ENCODE assay signal across 1 cellular context in genomic region chr9:19247420-19247819, GRCh38.
TF ChIP-seq lines count a peak whose summit lies in the region.

No MANE protein-coding gene starts in this region.

TF ChIP-seq in neural cell, 6 proteins besides CTCF, POLR2A, EP300 and RAD21:
- TF ChIP-seq, protein P1, sequence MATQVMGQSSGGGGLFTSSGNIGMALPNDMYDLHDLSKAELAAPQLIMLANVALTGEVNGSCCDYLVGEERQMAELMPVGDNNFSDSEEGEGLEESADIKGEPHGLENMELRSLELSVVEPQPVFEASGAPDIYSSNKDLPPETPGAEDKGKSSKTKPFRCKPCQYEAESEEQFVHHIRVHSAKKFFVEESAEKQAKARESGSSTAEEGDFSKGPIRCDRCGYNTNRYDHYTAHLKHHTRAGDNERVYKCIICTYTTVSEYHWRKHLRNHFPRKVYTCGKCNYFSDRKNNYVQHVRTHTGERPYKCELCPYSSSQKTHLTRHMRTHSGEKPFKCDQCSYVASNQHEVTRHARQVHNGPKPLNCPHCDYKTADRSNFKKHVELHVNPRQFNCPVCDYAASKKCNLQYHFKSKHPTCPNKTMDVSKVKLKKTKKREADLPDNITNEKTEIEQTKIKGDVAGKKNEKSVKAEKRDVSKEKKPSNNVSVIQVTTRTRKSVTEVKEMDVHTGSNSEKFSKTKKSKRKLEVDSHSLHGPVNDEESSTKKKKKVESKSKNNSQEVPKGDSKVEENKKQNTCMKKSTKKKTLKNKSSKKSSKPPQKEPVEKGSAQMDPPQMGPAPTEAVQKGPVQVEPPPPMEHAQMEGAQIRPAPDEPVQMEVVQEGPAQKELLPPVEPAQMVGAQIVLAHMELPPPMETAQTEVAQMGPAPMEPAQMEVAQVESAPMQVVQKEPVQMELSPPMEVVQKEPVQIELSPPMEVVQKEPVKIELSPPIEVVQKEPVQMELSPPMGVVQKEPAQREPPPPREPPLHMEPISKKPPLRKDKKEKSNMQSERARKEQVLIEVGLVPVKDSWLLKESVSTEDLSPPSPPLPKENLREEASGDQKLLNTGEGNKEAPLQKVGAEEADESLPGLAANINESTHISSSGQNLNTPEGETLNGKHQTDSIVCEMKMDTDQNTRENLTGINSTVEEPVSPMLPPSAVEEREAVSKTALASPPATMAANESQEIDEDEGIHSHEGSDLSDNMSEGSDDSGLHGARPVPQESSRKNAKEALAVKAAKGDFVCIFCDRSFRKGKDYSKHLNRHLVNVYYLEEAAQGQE (IDR thresholded peaks at IDR 0.05; ENCODE audit: borderline replicate concordance) = no peak
- TF ChIP-seq MXI1 (conservative IDR thresholded peaks at IDR 0.05; ENCODE audit: poor library complexity, severe bottlenecking) (no peak), TAF1 (IDR thresholded peaks at IDR 0.05; ENCODE audit: low read depth) (no peak), SMC3 (conservative IDR thresholded peaks at IDR 0.05; ENCODE audit: poor library complexity) (no peak), EZH2 (IDR thresholded peaks at IDR 0.05; ENCODE audit: borderline replicate concordance, insufficient read depth, low read length, poor library complexity, severe bottlenecking) (no peak), POLR2AphosphoS5 (IDR thresholded peaks at IDR 0.05) (no peak)
